25 cellular contexts compared by ENCODE assay signal in genomic region chr13:49481788-49482187, GRCh38.
"Had no signal": no experiment of that assay in that cellular context is flagged by ENCODE, and none has a peak within 500 bp of the region (broad histone marks: within the 10 kb centered on the region; RNA-seq: fewer than 3 reads in every experiment).

No MANE protein-coding gene starts in this region.

- H3K9me3 Mint-ChIP-seq: activated CD4-positive, alpha-beta T cell treated with anti-CD3 and anti-CD28 coated beads, Interleukin-2, amount 10 ng/mL, durations not matched to agents 7 days and 5 days; activated naive CD4-positive, alpha-beta T cell treated with anti-CD3 and anti-CD28 coated beads, Interleukin-2, amount 10 ng/mL, durations not matched to agents 7 days and 5 days; activated T-cell treated with anti-CD3 and anti-CD28 coated beads, Interleukin-2, amount 50 U/mL, for 4 hours; activated T-helper 1 cell treated with anti-CD3 and anti-CD28 coated beads, Interleukin-12 subunit alpha, Interleukin-12 subunit beta, Interleukin-2, Interleukin-4 antibody, amounts not matched to agents 30 ng/mL and 10 ng/mL and 1 ng/mL, durations not matched to agents 14 hours and 24 hours and 36 hours had no signal

- ATAC-seq: activated CD8-positive, alpha-beta T cell treated with anti-CD3 and anti-CD28 coated beads, Interleukin-2, amount 10 ng/mL, durations not matched to agents 7 days and 5 days; activated T-cell treated with anti-CD3 and anti-CD28 coated beads, Interleukin-2, amount 50 U/mL, for 4 hours; Panc1 had no signal

- H3K4me3 Mint-ChIP-seq: activated CD4-positive, alpha-beta T cell treated with anti-CD3 and anti-CD28 coated beads, Interleukin-2, amount 10 ng/mL, durations not matched to agents 7 days and 5 days; activated CD8-positive, alpha-beta T cell treated with anti-CD3 and anti-CD28 coated beads, Interleukin-2, amount 10 ng/mL, durations not matched to agents 7 days and 5 days; activated naive CD4-positive, alpha-beta T cell treated with anti-CD3 and anti-CD28 coated beads, Interleukin-2, amount 10 ng/mL, durations not matched to agents 7 days and 5 days; activated naive CD8-positive, alpha-beta T cell; activated T-cell treated with anti-CD3 and anti-CD28 coated beads, Interleukin-2, amount 50 U/mL, for 4 hours; activated T-helper 1 cell treated with anti-CD3 and anti-CD28 coated beads, Interleukin-12 subunit alpha, Interleukin-12 subunit beta, Interleukin-2, Interleukin-4 antibody, amounts not matched to agents 30 ng/mL and 10 ng/mL and 1 ng/mL, durations not matched to agents 14 hours and 24 hours and 36 hours had no signal

- DNase-seq: activated CD4-positive, alpha-beta T cell treated with anti-CD3 and anti-CD28 coated beads, Interleukin-2, amount 10 ng/mL, durations not matched to agents 7 days and 5 days; activated CD4-positive, alpha-beta T cell treated with anti-CD3 and anti-CD28 coated beads, Interleukin-2, amount 50 U/mL, for 48 hours; activated CD8-positive, alpha-beta T cell treated with anti-CD3 and anti-CD28 coated beads, Interleukin-2, amount 10 ng/mL, durations not matched to agents 7 days and 5 days; activated naive CD4-positive, alpha-beta T cell treated with anti-CD3 and anti-CD28 coated beads, Interleukin-2, amount 10 ng/mL, durations not matched to agents 7 days and 5 days; activated T-cell treated with anti-CD3 and anti-CD28 coated beads, Interleukin-2, amount 50 U/mL, for 4 hours; amygdala; Kasumi-1; KG1; MM.1S; MV-4-11; NCI-H1092; NCI-H1436 treated with DMSO at 0.1 percent for 48 hours; NCI-H1694 treated with DMSO at 0.1 percent for 48 hours; NCI-H2029; NCI-H345; NCI-H524 treated with DMSO at 0.1 percent for 48 hours; Right ventricle myocardium superior; SW 1271; T-helper 1 cell; T-helper 2 cell; T1000 had no signal

- H3K27ac Mint-ChIP-seq: activated CD8-positive, alpha-beta T cell treated with anti-CD3 and anti-CD28 coated beads, Interleukin-2, amount 10 ng/mL, durations not matched to agents 7 days and 5 days; activated naive CD4-positive, alpha-beta T cell treated with anti-CD3 and anti-CD28 coated beads, Interleukin-2, amount 10 ng/mL, durations not matched to agents 7 days and 5 days; activated naive CD8-positive, alpha-beta T cell; activated T-helper 1 cell treated with anti-CD3 and anti-CD28 coated beads, Interleukin-12 subunit alpha, Interleukin-12 subunit beta, Interleukin-2, Interleukin-4 antibody, amounts not matched to agents 30 ng/mL and 10 ng/mL and 1 ng/mL, durations not matched to agents 14 hours and 24 hours and 36 hours had no signal

- H3K27ac ChIP-seq: ascending aorta had no signal

- H3K4me1 Mint-ChIP-seq: activated CD4-positive, alpha-beta T cell treated with anti-CD3 and anti-CD28 coated beads, Interleukin-2, amount 10 ng/mL, durations not matched to agents 7 days and 5 days; activated naive CD4-positive, alpha-beta T cell treated with anti-CD3 and anti-CD28 coated beads, Interleukin-2, amount 10 ng/mL, durations not matched to agents 7 days and 5 days had no signal

- H3K27me3 Mint-ChIP-seq: activated CD4-positive, alpha-beta T cell treated with anti-CD3 and anti-CD28 coated beads, Interleukin-2, amount 10 ng/mL, durations not matched to agents 7 days and 5 days; activated naive CD4-positive, alpha-beta T cell treated with anti-CD3 and anti-CD28 coated beads, Interleukin-2, amount 10 ng/mL, durations not matched to agents 7 days and 5 days; activated naive CD8-positive, alpha-beta T cell had no signal
